1 cellular context compared by ENCODE assay signal in genomic region chr3:186871403-186871924, GRCh38.
A peak's percentile ranks its signal among the peaks of the same experiment; 100 is the strongest.
TF ChIP-seq lines count a peak whose summit lies in the region.

No MANE protein-coding gene starts in this region.

TF ChIP-seq in K562, 482 proteins besides CTCF, POLR2A, EP300 and RAD21 (continued from another document and continues in another):
- TF ChIP-seq ELK1 (CRISPR knock-in tag; IDR thresholded peaks at IDR 0.05): no peak
- TF ChIP-seq SMAD2 (IDR thresholded peaks at IDR 0.05; ENCODE audit: low read depth, low read length): no peak
- peak; percentile 93 for TF ChIP-seq SPI1 (IDR thresholded peaks at IDR 0.05; ENCODE audit: borderline replicate concordance, low read depth, low read length)
- peak; percentile 84 for TF ChIP-seq SMARCA4 (IDR thresholded peaks at IDR 0.05)
- TF ChIP-seq MGA (IDR thresholded peaks at IDR 0.05): no peak
- no peak; the same call in 1 of the 2 replicates for TF ChIP-seq TCFL5 (CRISPR knock-in tag; conservative IDR thresholded peaks at IDR 0.05)
- TF ChIP-seq PHF20 (IDR thresholded peaks at IDR 0.05; ENCODE audit: partially characterized antibody): peak; percentile 62
- no peak for TF ChIP-seq RHOXF2B (CRISPR knock-in tag; conservative IDR thresholded peaks at IDR 0.05)
- TF ChIP-seq EGR1 (conservative IDR thresholded peaks at IDR 0.05): no peak
- no peak for TF ChIP-seq PTRF (tag; IDR thresholded peaks at IDR 0.05)
- peak; percentile 96 for TF ChIP-seq ZBTB40 (IDR thresholded peaks at IDR 0.05)
- TF ChIP-seq ZBTB40 (CRISPR knock-in tag; IDR thresholded peaks at IDR 0.05): no peak
- TF ChIP-seq ZNF124 (CRISPR knock-in tag; IDR thresholded peaks at IDR 0.05): no peak
- TF ChIP-seq ZZZ3 (IDR thresholded peaks at IDR 0.05): no peak
- TF ChIP-seq MCM3 (IDR thresholded peaks at IDR 0.05): no peak
- peak; percentile 68; the same call in 1 of the 2 replicates for TF ChIP-seq TEAD4 (IDR thresholded peaks at IDR 0.05; ENCODE audit: low read length)
- no peak for TF ChIP-seq TEAD4 (CRISPR knock-in tag; IDR thresholded peaks at IDR 0.05; ENCODE audit: borderline replicate concordance)
- no peak for TF ChIP-seq MXI1 (IDR thresholded peaks at IDR 0.05; ENCODE audit: low read depth, low read length)
- no peak for TF ChIP-seq IFI16 (CRISPR knock-in tag; IDR thresholded peaks at IDR 0.05)
- TF ChIP-seq HOMEZ (CRISPR knock-in tag; IDR thresholded peaks at IDR 0.05): no peak
- no peak for TF ChIP-seq HNRNPLL (IDR thresholded peaks at IDR 0.05; ENCODE audit: low read depth, low read length, poor library complexity, severe bottlenecking)
- no peak for TF ChIP-seq CREB5 (CRISPR knock-in tag; IDR thresholded peaks at IDR 0.05)
- no peak for TF ChIP-seq SNIP1 (IDR thresholded peaks at IDR 0.05; ENCODE audit: low read depth)
- no peak for TF ChIP-seq PRPF4 (IDR thresholded peaks at IDR 0.05; ENCODE audit: insufficient read depth, low read depth, low read length, poor library complexity, severe bottlenecking)
- no peak for TF ChIP-seq PML (IDR thresholded peaks at IDR 0.05; ENCODE audit: low read length)
- TF ChIP-seq KAT8 (IDR thresholded peaks at IDR 0.05; ENCODE audit: low read depth): no peak
- TF ChIP-seq PTTG1 (tag; IDR thresholded peaks at IDR 0.05; ENCODE audit: low read depth): no peak
- TF ChIP-seq ZSCAN32 (CRISPR knock-in tag; IDR thresholded peaks at IDR 0.05): no peak
- no peak for TF ChIP-seq ZBTB49 (CRISPR knock-in tag; IDR thresholded peaks at IDR 0.05; ENCODE audit: borderline replicate concordance)
- TF ChIP-seq ELF1 (tag; IDR thresholded peaks at IDR 0.05): peak; percentile 58; the same call in 1 of the 2 replicates
- no peak for TF ChIP-seq ZNF140 (CRISPR knock-in tag; IDR thresholded peaks at IDR 0.05)
